In the genomic region with DNA sequence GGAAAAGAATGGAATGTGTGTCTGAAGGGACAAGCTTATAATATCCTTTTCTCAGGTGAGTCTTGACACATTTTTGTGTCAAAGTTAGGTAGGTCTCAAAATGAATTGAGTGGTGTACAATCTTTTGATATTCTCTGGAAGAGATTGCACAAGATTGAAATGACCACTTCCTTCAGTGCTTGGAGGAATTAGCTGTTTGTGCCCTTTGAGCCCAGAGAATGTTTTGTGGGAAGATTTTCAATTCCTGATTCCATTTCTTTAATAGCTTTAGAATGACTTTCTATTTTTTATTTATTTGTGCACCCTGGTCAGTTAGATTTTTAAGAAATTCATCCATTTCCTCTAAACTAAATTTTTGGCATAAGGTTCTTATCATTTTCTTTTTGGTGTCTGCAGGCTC, we compare ENCODE assay signal across 17 cellular contexts. TPM values are rescaled to one million over a fixed set of nuclear protein-coding genes. Genes with fewer than 3 reads are reported as not detected.
"Had no signal": no experiment of that assay in that cellular context is flagged by ENCODE, and none has a peak within 500 bp of the region (broad histone marks: within the 10 kb centered on the region; RNA-seq: fewer than 3 reads in every experiment).

No MANE protein-coding gene starts in this region.

- H3K36me3 ChIP-seq: ascending aorta, cardiac muscle cell, neutrophil, tibial nerve, WERI-Rb-1 had no signal

- FAIRE-seq: colon had no signal

- ATAC-seq: activated CD4-positive, alpha-beta T cell treated with anti-CD3 and anti-CD28 coated beads for 36 hours; naive thymus-derived CD4-positive, alpha-beta T cell; right cardiac atrium; stimulated activated effector memory CD8-positive, alpha-beta T cell treated with anti-CD3 and anti-CD28 coated beads, Interleukin-12 subunit alpha, Interleukin-12 subunit beta, amount 100 ng/mL, for 72 hours had no signal

- H3K27ac ChIP-seq: ascending aorta, cardiac muscle cell, neutrophil, WERI-Rb-1 had no signal

- H3K27me3 ChIP-seq: ascending aorta, cardiac muscle cell, neutrophil, tibial nerve had no signal

- H3K9me3 ChIP-seq: ascending aorta, neutrophil, tibial nerve had no signal

- H3K4me3 ChIP-seq: ascending aorta, cardiac muscle cell, tibial nerve had no signal

- DNase-seq: activated CD4-positive, alpha-beta memory T cell treated with anti-CD3 and anti-CD28 coated beads, Interleukin-2, amount 10 ng/mL, durations not matched to agents 7 days and 5 days; activated CD4-positive, alpha-beta T cell treated with anti-CD3 and anti-CD28 coated beads for 36 hours; activated naive CD4-positive, alpha-beta T cell; glutamatergic neuron; mammary epithelial cell; naive thymus-derived CD4-positive, alpha-beta T cell; right cardiac atrium; T-helper 1 cell; WERI-Rb-1 had no signal

RNA-seq across cellular contexts. Expression of a gene that starts 1.6 kb away (rescaled TPM):
- total RNA-seq: activated CD4-positive, alpha-beta memory T cell treated with anti-CD3 and anti-CD28 coated beads, Interleukin-2, amount 10 ng/mL, durations not matched to agents 7 days and 5 days; activated CD4-positive, alpha-beta T cell treated with anti-CD3 and anti-CD28 coated beads for 36 hours; ascending aorta; cardiac muscle cell; mammary epithelial cell; mononuclear cell; naive thymus-derived CD4-positive, alpha-beta T cell had no signal
- polyA plus RNA-seq: cardiac muscle cell; mammary epithelial cell; naive thymus-derived CD4-positive, alpha-beta T cell had no signal

RNA-seq across cellular contexts. Expression of a gene that starts 8.4 kb away (rescaled TPM):
- total RNA-seq: ascending aorta, cardiac muscle cell, mammary epithelial cell, mononuclear cell, posterior vena cava, right cardiac atrium, tibial nerve had no signal
- polyA plus RNA-seq: cardiac muscle cell; mammary epithelial cell; naive thymus-derived CD4-positive, alpha-beta T cell; right cardiac atrium had no signal

RNA-seq across cellular contexts. Expression of a gene that starts 35.4 kb away (rescaled TPM):
- total RNA-seq: activated CD4-positive, alpha-beta memory T cell treated with anti-CD3 and anti-CD28 coated beads, Interleukin-2, amount 10 ng/mL, durations not matched to agents 7 days and 5 days; activated CD4-positive, alpha-beta T cell treated with anti-CD3 and anti-CD28 coated beads for 36 hours; ascending aorta; cardiac muscle cell; mammary epithelial cell; mononuclear cell; naive thymus-derived CD4-positive, alpha-beta T cell; tibial nerve had no signal
- polyA plus RNA-seq: cardiac muscle cell; mammary epithelial cell; naive thymus-derived CD4-positive, alpha-beta T cell had no signal
